In genomic region chr11:43992834-43993637, GRCh38 we compare ENCODE assay signal across 10 cellular contexts. TPM values are rescaled to one million over a fixed set of nuclear protein-coding genes. Genes with fewer than 3 reads are reported as not detected.
A peak's percentile ranks its signal among the peaks of the same experiment; 100 is the strongest.
DNase-seq lines count a peak whose midpoint lies in the region; ATAC-seq, FAIRE-seq and TF ChIP-seq lines count a peak whose summit lies in the region.
"Had no signal": no experiment of that assay in that cellular context is flagged by ENCODE, and none has a peak within 500 bp of the region (broad histone marks: within the 10 kb centered on the region; RNA-seq: fewer than 3 reads in every experiment).

No MANE protein-coding gene starts in this region.

- no peaks in the 10 kb centered on the region for H3K36me3 ChIP-seq in small intestine (ENCODE audit: control insufficient read depth in 2 of 2, insufficient read depth in 2 of 2, low read length in 2 of 2)

- TF ChIP-seq CTCF in HFFc6 (IDR thresholded peaks at IDR 0.05) (no peak), chondrocyte (IDR thresholded peaks at IDR 0.05) (no peak)

- H3K4me1 Mint-ChIP-seq in HFFc6 (ENCODE audit: low read depth) (peaks cover 30% of the 10 kb centered on the region), chondrocyte (ENCODE audit: low read depth) (peaks cover 38% of the 10 kb centered on the region)
- H3K4me1 Mint-ChIP-seq: stimulated activated naive B cell treated with anti-CD40 and anti-IgM and Interleukin-4, amounts not matched to agents 10 μg/mL and 1 μg/mL and 100 μg/mL, for 72 hours had no signal

- H3K27ac Mint-ChIP-seq in HFFc6 (no peak overlapping the region), chondrocyte (ENCODE audit: unreplicated experiment) (no peak overlapping the region)
- H3K27ac Mint-ChIP-seq: stimulated activated naive B cell treated with anti-CD40 and anti-IgM and Interleukin-4, amounts not matched to agents 10 μg/mL and 1 μg/mL and 100 μg/mL, for 72 hours; T-helper 1 cell treated with Interleukin-12 subunit alpha and Interleukin-12 subunit beta and Interleukin-4 antibody, amounts not matched to agents 30 μg/mL and 1 μg/mL, for 36 hours had no signal

- intact Hi-C loops in left cardiac atrium (cut with DNase I) = no loop called here

- 22 to 33% (median 25%) methylated on average over 14 of the region's 14 CpGs for WGBS in small intestine, 3 donors

- H3K36me3 Mint-ChIP-seq in HFFc6 (ENCODE audit: low read depth) (no peaks in the 10 kb centered on the region), chondrocyte (ENCODE audit: low read depth) (no peaks in the 10 kb centered on the region)
- H3K36me3 Mint-ChIP-seq: stimulated activated naive B cell treated with anti-CD40 and anti-IgM and Interleukin-4, amounts not matched to agents 10 μg/mL and 1 μg/mL and 100 μg/mL, for 72 hours had no signal

- H3K4me3 ChIP-seq in small intestine (ENCODE audit: low read depth in 1 of 2, low read length in 2 of 2) = no peak overlapping the region

- peak in 1 of 2 donors; percentile 61 for ATAC-seq in left cardiac atrium
- no peak for ATAC-seq in GM19463 (IDR thresholded peaks at IDR 0.05; ENCODE audit: unreplicated experiment)
- ATAC-seq: stimulated activated naive B cell treated with anti-CD40 and anti-IgM and Interleukin-4, amounts not matched to agents 10 μg/mL and 1 μg/mL and 100 μg/mL, for 72 hours had no signal

- H3K27ac ChIP-seq in small intestine (ENCODE audit: low read depth in 1 of 2, low read length in 1 of 2) = peak overlapping the region in 1 of 2 donors; percentile 65

- H3K27me3 ChIP-seq in small intestine (ENCODE audit: control insufficient read depth in 2 of 2, insufficient read depth in 2 of 2, low read length in 2 of 2) = no peaks in the 10 kb centered on the region

- no peak for DNase-seq in HFFc6
- peak; percentile 78 for DNase-seq in RPMI7951 (ENCODE audit: low read depth)
- DNase-seq in left cardiac atrium = peak; percentile 52
- DNase-seq in small intestine = peak; percentile 60
- DNase-seq in chondrocyte (ENCODE audit: low spot score) = no peak
- DNase-seq in SIG-M5 treated with dmso at 0.1 percent for 504 hours (lab: John Stamatoyannopoulos, UW; ENCODE audit: unreplicated experiment) = no peak
- DNase-seq: activated naive CD4-positive, alpha-beta T cell treated with anti-CD3 and anti-CD28 coated beads, Interleukin-2, amount 50 U/mL, for 16 hours; stimulated activated naive B cell treated with anti-CD40 and anti-IgM and Interleukin-4, amounts not matched to agents 10 μg/mL and 1 μg/mL and 100 μg/mL, for 72 hours had no signal

- no peaks in the 10 kb centered on the region for H3K4me1 ChIP-seq in small intestine (ENCODE audit: control insufficient read depth in 2 of 2, insufficient read depth in 1 of 2, low read depth in 1 of 2, low read length in 1 of 2)

- no peaks in the 10 kb centered on the region for H3K9me3 Mint-ChIP-seq in HFFc6
- no peaks in the 10 kb centered on the region for H3K9me3 Mint-ChIP-seq in chondrocyte (ENCODE audit: low read depth)
- H3K9me3 Mint-ChIP-seq: T-helper 1 cell treated with Interleukin-12 subunit alpha and Interleukin-12 subunit beta and Interleukin-4 antibody, amounts not matched to agents 30 μg/mL and 1 μg/mL, for 36 hours had no signal

- H3K4me3 Mint-ChIP-seq in HFFc6 = peak overlapping the region; percentile 82
- no peak overlapping the region for H3K4me3 Mint-ChIP-seq in chondrocyte (ENCODE audit: unreplicated experiment)
- H3K4me3 Mint-ChIP-seq: stimulated activated naive B cell treated with anti-CD40 and anti-IgM and Interleukin-4, amounts not matched to agents 10 μg/mL and 1 μg/mL and 100 μg/mL, for 72 hours; T-helper 1 cell treated with Interleukin-12 subunit alpha and Interleukin-12 subunit beta and Interleukin-4 antibody, amounts not matched to agents 30 μg/mL and 1 μg/mL, for 36 hours had no signal

- H3K9me3 ChIP-seq in small intestine (ENCODE audit: control insufficient read depth, low read depth) = no peaks in the 10 kb centered on the region

- H3K27me3 Mint-ChIP-seq in HFFc6 (ENCODE audit: insufficient read depth) (peaks cover 16% of the 10 kb centered on the region), chondrocyte (ENCODE audit: low read depth) (peaks cover 13% of the 10 kb centered on the region)

- no peak for FAIRE-seq in small intestine (lab: Jason Lieb, UNC)

RNA-seq across cellular contexts. Expression of gene C11orf96, which starts 50.6 kb away (rescaled TPM):
- total RNA-seq in HFFc6 (2021; fragmentation: NEBNext Ultra II Directional; extraction: Animal tissue kit (Norgen Biotek cat#: 25700)) = under 1 TPM; 0.23 to 0.37 (median 0.33) TPM
- 0.49 and 0.60 TPM in 2 replicates for total RNA-seq in RPMI7951 (2014; rRNA removed; shearing (Covaris generic))
- total RNA-seq in left cardiac atrium (100 to 1,000 TPM in 1 of 2 donors, 10 to 100 TPM in 1; 25.0 to 121 TPM), chondrocyte (1.9 to 33.4 TPM (median 31.9 TPM) in 3 replicates)
- 10 to 100 TPM in 2 of 3 donors, 1 to 10 TPM in 1; 6.7 to 55.1 (median 36.5) TPM for polyA plus RNA-seq in small intestine

RNA-seq across cellular contexts. Expression of gene ACCSL, which starts 54.7 kb away (rescaled TPM):
- not detected for total RNA-seq in HFFc6 (2021; fragmentation: NEBNext Ultra II Directional; extraction: Animal tissue kit (Norgen Biotek cat#: 25700))
- not detected in 2 replicates for total RNA-seq in RPMI7951 (2014; rRNA removed; shearing (Covaris generic))
- total RNA-seq in left cardiac atrium (not detected), chondrocyte (not detected in 3 replicates)
- not detected for polyA plus RNA-seq in small intestine

Comparison
In these comparisons a context has a peak if more than half of its experiments do, and no peak if none do; other contexts are left out.
1. DNase-seq: peak in RPMI7951 (single experiment), left cardiac atrium (single experiment) and small intestine (single experiment); none in HFFc6 (single experiment), chondrocyte (single experiment) and SIG-M5 treated with dmso at 0.1 percent for 504 hours (single experiment).